ENCODE assay signal across 13 cellular contexts in the genomic region with DNA sequence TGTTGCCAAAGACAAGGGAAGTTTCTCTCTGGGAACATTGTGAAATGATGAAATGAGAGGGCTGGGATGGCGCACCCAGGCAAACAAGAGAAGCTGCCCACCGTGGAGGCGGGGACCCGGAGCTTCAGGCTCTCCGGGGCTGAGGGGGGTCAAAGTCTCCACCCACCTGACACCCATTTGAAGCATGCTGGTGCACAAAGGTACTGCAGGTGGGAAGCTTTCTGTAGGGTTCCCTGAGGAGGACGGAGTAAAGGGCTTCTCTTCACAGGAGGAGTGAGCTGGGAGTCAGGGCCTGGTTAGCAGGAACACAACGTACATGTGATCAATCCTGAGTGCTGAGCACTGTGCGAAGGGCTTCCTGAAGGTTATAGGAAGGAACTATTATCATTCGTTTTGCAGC.
DNase-seq lines count a peak whose midpoint lies in the region; ATAC-seq, FAIRE-seq and TF ChIP-seq lines count a peak whose summit lies in the region.
"Had no signal": no experiment of that assay in that cellular context is flagged by ENCODE, and none has a peak within 500 bp of the region (broad histone marks: within the 10 kb centered on the region; RNA-seq: fewer than 3 reads in every experiment).

No MANE protein-coding gene starts in this region.

- H3K27ac ChIP-seq in HepG2 (ENCODE audit: extremely low read length, insufficient read depth, low read length) (no peak overlapping the region), right lobe of liver (no peak overlapping the region)

- peaks cover 6% of the 10 kb centered on the region for H3K9me3 Mint-ChIP-seq in glutamatergic neuron (ENCODE audit: unreplicated experiment)

- H3K4me1 ChIP-seq in HepG2 (ENCODE audit: insufficient read depth, low read length): no peaks in the 10 kb centered on the region
- no peaks in the 10 kb centered on the region for H3K4me1 ChIP-seq in right lobe of liver

- H3K27me3 ChIP-seq in HepG2 (ENCODE audit: control insufficient read depth in 1 of 2, insufficient read depth in 2 of 2, low read length in 2 of 2): peaks cover 0 to 34% of the 10 kb centered on the region in 2 experiments; a peak in 2 of 5 replicates
- H3K27me3 ChIP-seq in right lobe of liver: peaks cover 0 to 12% of the 10 kb centered on the region in 2 donors

- H3K9me3 ChIP-seq in HepG2 (ENCODE audit: low read length): no peaks in the 10 kb centered on the region
- no peaks in the 10 kb centered on the region for H3K9me3 ChIP-seq in right lobe of liver

- TF ChIP-seq EP300 in HepG2 (IDR thresholded peaks at IDR 0.05; ENCODE audit: low read depth in 2 of 2, low read length in 2 of 2) (no peak), HepG2 (CRISPR knock-in tag; IDR thresholded peaks at IDR 0.05; ENCODE audit: borderline replicate concordance) (no peak)

- in situ Hi-C loops in HepG2 (cut with HindIII; ENCODE audit: extremely low pct_ligation_motif_present, low pct_unique_long_range_greater_than_20kb): loop anchor here (10.0 to 25.0 kb wide), 2 partner anchors 306 to 513 kb away; partner anchors contain the start of gene SDK2
- in situ Hi-C loops in SK-MEL-5 (cut with HindIII; ENCODE audit: low pct_unique_long_range_greater_than_20kb, low sequenced_read_pairs): no loop called here

- intact Hi-C loops in HepG2 (cut with micrococcal nuclease; ENCODE audit: unreplicated experiment) (no loop called here), right lobe of liver (cut with DNase I) (loop anchor here in 1 of 2 donors (10.0 kb wide), 1 partner anchor 516 kb away; no protein-coding TSS in a partner anchor)

- DNase-seq in HepG2 (ENCODE audit: low spot score) (peak; percentile 21), right lobe of liver (no peak), SK-MEL-5 (ENCODE audit: low read depth, low spot score) (peak; percentile 22), glutamatergic neuron (no peak), urothelium cell line (ENCODE audit: low spot score) (no peak)
- DNase-seq: KG1, NCI-H1048, NCI-H187, NCI-H2171 treated with DMSO at 0.1 percent for 48 hours, SHP77 treated with DMSO at 0.1 percent for 48 hours had no signal

- POLR2A ChIA-PET in HepG2 (lab: Yijun Ruan, JAX): no interaction called here

- peaks cover 4% of the 10 kb centered on the region for H3K36me3 Mint-ChIP-seq in glutamatergic neuron (ENCODE audit: unreplicated experiment)

- H3K4me2 ChIP-seq in HepG2 (ENCODE audit: low read depth, low read length): no peak overlapping the region

- peaks cover 2% of the 10 kb centered on the region for H3K27me3 Mint-ChIP-seq in glutamatergic neuron (ENCODE audit: unreplicated experiment)

- peak; percentile 57 for ATAC-seq in HepG2
- ATAC-seq in right lobe of liver: no peak
- ATAC-seq in GM19395 (IDR thresholded peaks at IDR 0.05; ENCODE audit: unreplicated experiment): no peak
- ATAC-seq in GM18498 (IDR thresholded peaks at IDR 0.05; ENCODE audit: unreplicated experiment): no peak
- no peak for ATAC-seq in HG03521 (IDR thresholded peaks at IDR 0.05; ENCODE audit: unreplicated experiment)

- no peak overlapping the region for H2AFZ ChIP-seq in HepG2 (ENCODE audit: low read length)

- CTCF ChIA-PET in HepG2 (lab: Yijun Ruan, JAX; ENCODE audit: low intra/inter-chr PET ratio, low total read pairs): no interaction called here

- H3K79me2 ChIP-seq in HepG2 (ENCODE audit: insufficient read depth, low read length): no peaks in the 10 kb centered on the region

- FAIRE-seq in HepG2 (lab: Jason Lieb, UNC): no peak
- peak; percentile 17 for FAIRE-seq in urothelium cell line (lab: Jason Lieb, UNC)

- H3K9ac ChIP-seq in HepG2 (ENCODE audit: insufficient read depth, low read depth, low read length): no peak overlapping the region

- no peak for TF ChIP-seq RAD21 in HepG2 (CRISPR knock-in tag; IDR thresholded peaks at IDR 0.05)

- H3K4me3 Mint-ChIP-seq in glutamatergic neuron (ENCODE audit: unreplicated experiment): no peak overlapping the region

- TF ChIP-seq POLR2A in HepG2 (IDR thresholded peaks at IDR 0.05; ENCODE audit: insufficient read depth in 1 of 2, low read depth in 2 of 2, low read length in 2 of 2): no peak
- TF ChIP-seq POLR2A in right lobe of liver (IDR thresholded peaks at IDR 0.05): no peak

- no peak for TF ChIP-seq CTCF in HepG2 (CRISPR knock-in tag; IDR thresholded peaks at IDR 0.05)
- TF ChIP-seq CTCF in right lobe of liver (IDR thresholded peaks at IDR 0.05): no peak
- peak; percentile 38 for TF ChIP-seq CTCF in glutamatergic neuron (IDR thresholded peaks at IDR 0.05; ENCODE audit: partially characterized antibody, unreplicated experiment)

- peaks cover 7% of the 10 kb centered on the region for H3K4me1 Mint-ChIP-seq in glutamatergic neuron (ENCODE audit: low read depth, unreplicated experiment)

- BruUV-seq in HepG2 (replicated peaks; lab: Mats Ljungman, UMichigan): no TSS peak

- H3K27ac Mint-ChIP-seq in glutamatergic neuron (ENCODE audit: unreplicated experiment): no peak overlapping the region

- H3K36me3 ChIP-seq in HepG2 (replicated peaks in 1 of 2; ENCODE audit: control insufficient read depth in 1 of 2, insufficient read depth in 2 of 2, low read length in 2 of 2): no peaks in the 10 kb centered on the region
- H3K36me3 ChIP-seq in right lobe of liver: no peaks in the 10 kb centered on the region

- H4K20me1 ChIP-seq in HepG2 (ENCODE audit: insufficient read depth, low read length): no peaks in the 10 kb centered on the region

- H3K4me3 ChIP-seq in HepG2 (replicated peaks in 1 of 3; ENCODE audit: insufficient read depth in 1 of 3, low read depth in 2 of 3, low read length in 3 of 3): no peak overlapping the region
- H3K4me3 ChIP-seq in right lobe of liver: no peak overlapping the region

- WGBS in HepG2 (ENCODE audit: low lambda C conversion rate): 15% methylated on average over 9 of the region's 9 CpGs
- 54% methylated on average over 5 of the region's 9 CpGs for WGBS in right lobe of liver (ENCODE audit: insufficient coverage, low coverage, low lambda C conversion rate, missing lambda C conversion rate)

TF ChIP-seq in HepG2, 621 proteins besides CTCF, POLR2A, EP300 and RAD21:
- 0 out of 2 replicates have a peak, but pooled peaks have one; percentile 8 for TF ChIP-seq CEBPB (IDR thresholded peaks at IDR 0.05; ENCODE audit: borderline replicate concordance, low read depth, low read length)
- TF ChIP-seq ZNF644 (CRISPR knock-in tag; IDR thresholded peaks at IDR 0.05; ENCODE audit: low read depth): no peak

Comparison
In these comparisons a context has a peak if more than half of its experiments do, and no peak if none do; other contexts are left out.
1. DNase-seq: peak in HepG2 (single experiment) and SK-MEL-5 (single experiment); none in right lobe of liver (0 of 3), glutamatergic neuron (single experiment) and urothelium cell line (single experiment).